ENCODE assay signal across 12 cellular contexts in the genomic region with DNA sequence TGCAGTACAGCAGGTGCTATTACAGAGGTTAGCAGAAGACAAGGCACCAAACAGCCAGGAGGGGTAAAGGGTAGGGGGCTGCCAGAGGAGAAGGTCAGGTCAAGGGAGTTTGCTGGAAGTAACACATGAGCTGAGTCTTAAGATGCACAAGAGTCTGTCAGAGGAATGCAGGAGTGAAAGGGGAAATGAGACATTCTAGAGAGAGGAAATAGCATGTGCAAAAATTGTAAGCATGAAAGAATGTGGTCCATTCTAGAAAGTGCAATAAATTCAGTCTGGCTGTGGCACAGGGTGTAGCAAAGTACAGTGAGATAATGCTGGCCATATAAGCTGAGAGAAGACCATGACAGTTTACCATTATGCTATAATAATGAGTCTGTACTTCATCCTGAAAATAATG. TPM values are rescaled to one million over a fixed set of nuclear protein-coding genes. Genes with fewer than 3 reads are reported as not detected.
DNase-seq lines count a peak whose midpoint lies in the region; ATAC-seq and TF ChIP-seq lines count a peak whose summit lies in the region.
"Had no signal": no experiment of that assay in that cellular context is flagged by ENCODE, and none has a peak within 500 bp of the region (broad histone marks: within the 10 kb centered on the region; RNA-seq: fewer than 3 reads in every experiment).

No MANE protein-coding gene starts in this region.

- H3K36me3 Mint-ChIP-seq in T-helper 17 cell (ENCODE audit: low read depth) (peaks cover 10% of the 10 kb centered on the region), naive B cell (peaks cover 0 to 4% of the 10 kb centered on the region in 2 donors), immature natural killer cell (peaks cover 21 to 30% (median 26%) of the 10 kb centered on the region in 3 donors)

- H3K4me1 Mint-ChIP-seq in T-helper 17 cell (peaks cover 19% of the 10 kb centered on the region), naive B cell (peaks cover 17 to 40% (median 21%) of the 10 kb centered on the region in 3 donors), immature natural killer cell (peaks cover 7 to 11% of the 10 kb centered on the region in 2 donors)

- peak; percentile 77 for DNase-seq in EL
- DNase-seq in T-helper 17 cell, result no peak
- peak; percentile 65 for DNase-seq in naive B cell
- DNase-seq in gastrocnemius medialis, result no peak
- no peak for DNase-seq in immature natural killer cell
- no peak for DNase-seq in GOT3 (lab: John Stamatoyannopoulos, UW)
- DNase-seq: DND-41; NCI-H526; stimulated activated naive CD4-positive, alpha-beta T cell; T-cell had no signal

- H3K4me3 ChIP-seq in gastrocnemius medialis, result no peak overlapping the region

- no peaks in the 10 kb centered on the region for H3K4me1 ChIP-seq in gastrocnemius medialis

- TF ChIP-seq CTCF in gastrocnemius medialis (IDR thresholded peaks at IDR 0.05 in 4 of 5, conservative IDR thresholded peaks at IDR 0.05 in 1 of 5), result no peak

- peaks cover 0 to 82% of the 10 kb centered on the region in 2 donors for H3K36me3 ChIP-seq in gastrocnemius medialis

- no peak for TF ChIP-seq POLR2A in gastrocnemius medialis (IDR thresholded peaks at IDR 0.05)

- ATAC-seq in HG03066 (IDR thresholded peaks at IDR 0.05; ENCODE audit: low read depth, unreplicated experiment) (peak; percentile 65), T-helper 17 cell (peak; percentile 30), naive B cell (ENCODE audit: low read depth in 2 of 2) (peak; percentile 99), gastrocnemius medialis (no peak), HG03469 (IDR thresholded peaks at IDR 0.05; ENCODE audit: unreplicated experiment) (no peak)
- ATAC-seq: T-cell had no signal

- no peaks in the 10 kb centered on the region for H3K27me3 Mint-ChIP-seq in T-helper 17 cell
- no peaks in the 10 kb centered on the region for H3K27me3 Mint-ChIP-seq in naive B cell
- no peaks in the 10 kb centered on the region for H3K27me3 Mint-ChIP-seq in immature natural killer cell (ENCODE audit: low read depth in 3 of 3)
- H3K27me3 Mint-ChIP-seq: T-cell had no signal

- no peaks in the 10 kb centered on the region for H3K27me3 ChIP-seq in gastrocnemius medialis

- in situ Hi-C loops in gastrocnemius medialis (cut with MboI; ENCODE audit: low sequenced_read_pairs in 4 of 4), result loop anchor here in 1 of 4 donors (25.0 kb wide), 1 partner anchor 203 kb away; a partner anchor contains a TSS

- intact Hi-C loops in gastrocnemius medialis (cut with DNase I; ENCODE audit: low total_unique reads), result no loop called here

- H3K4me3 Mint-ChIP-seq in T-helper 17 cell (no peak overlapping the region), naive B cell (peak overlapping the region; percentile 21 to 75 (median 52)), immature natural killer cell (no peak overlapping the region)
- H3K4me3 Mint-ChIP-seq: T-cell had no signal

- H3K9me3 ChIP-seq in T-helper 17 cell (ENCODE audit: control insufficient read depth, low read length, poor library complexity, severe bottlenecking) (no peaks in the 10 kb centered on the region), gastrocnemius medialis (no peaks in the 10 kb centered on the region)

- H3K27ac Mint-ChIP-seq in T-helper 17 cell, result no peak overlapping the region
- H3K27ac Mint-ChIP-seq in naive B cell, result peak overlapping the region; percentile 12 to 94 (median 74)
- no peak overlapping the region for H3K27ac Mint-ChIP-seq in immature natural killer cell
- H3K27ac Mint-ChIP-seq: T-cell had no signal

- H3K9me3 Mint-ChIP-seq in naive B cell (no peaks in the 10 kb centered on the region), immature natural killer cell (no peaks in the 10 kb centered on the region)
- H3K9me3 Mint-ChIP-seq: T-cell had no signal

- H3K27ac ChIP-seq in gastrocnemius medialis, result no peak overlapping the region

RNA-seq across cellular contexts. Expression of a gene that starts 6.6 kb away (rescaled TPM):
- total RNA-seq in T-helper 17 cell (10 to 100 TPM; 21.1 to 28.6 TPM), gastrocnemius medialis (10 to 100 TPM; 12.2 to 20.5 (median 18.6) TPM)
- polyA plus RNA-seq in naive B cell (ENCODE audit: low read depth in 6 of 6) (1 to 10 TPM; 4.0 to 9.5 (median 6.1) TPM), immature natural killer cell (1 to 10 TPM in 2 of 3 donors, under 1 TPM in 1; 0.93 to 8.3 (median 5.3) TPM)

Comparison
In these comparisons a context has a peak if more than half of its experiments do, and no peak if none do; other contexts are left out.
1. DNase-seq: peak in EL (single experiment) and naive B cell (single experiment); none in T-helper 17 cell (0 of 3), gastrocnemius medialis (0 of 2), immature natural killer cell (0 of 3) and GOT3 (single experiment).
2. ATAC-seq: peak in HG03066 (single experiment), T-helper 17 cell (single experiment) and naive B cell (2 of 2); none in gastrocnemius medialis (0 of 2) and HG03469 (single experiment).
3. H3K27ac Mint-ChIP-seq: peak in naive B cell (6 of 6); none in T-helper 17 cell (single experiment) and immature natural killer cell (0 of 6).
4. H3K4me3 Mint-ChIP-seq: peak in naive B cell (8 of 8); none in T-helper 17 cell (single experiment) and immature natural killer cell (0 of 5).